ENCODE assay signal across 8 cellular contexts in genomic region chr13:32737111-32737571, GRCh38.
DNase-seq lines count a peak whose midpoint lies in the region; ATAC-seq, FAIRE-seq and TF ChIP-seq lines count a peak whose summit lies in the region.

No MANE protein-coding gene starts in this region.

- peak overlapping the region; percentile 88 for H3K27ac Mint-ChIP-seq in activated CD8-positive, alpha-beta T cell treated with anti-CD3 and anti-CD28 coated beads for 36 hours

- CTCF ChIA-PET in activated CD8-positive, alpha-beta T cell treated with anti-CD3 and anti-CD28 coated beads for 36 hours (lab: Charles Lee) = interaction anchor here (0.6 to 1.2 kb wide), 7 partner anchors 13 to 806 kb away, joined by 3 to 6 read pairs (median 3); partner anchors contain the start of genes PDS5B and ZAR1L

- TF ChIP-seq CTCF in activated CD8-positive, alpha-beta T cell treated with anti-CD3 and anti-CD28 coated beads for 36 hours (IDR thresholded peaks at IDR 0.05) = no peak
- TF ChIP-seq CTCF in tibial nerve (IDR thresholded peaks at IDR 0.05) = no peak

- FAIRE-seq in islet of Langerhans (lab: Jason Lieb, UNC) = peak; percentile 41

- POLR2A ChIA-PET in activated CD8-positive, alpha-beta T cell treated with anti-CD3 and anti-CD28 coated beads for 36 hours (lab: Charles Lee) = no interaction called here

- 11 to 17% methylated on average over 2 of the region's 2 CpGs for WGBS in tibial nerve, 2 donors

- peak overlapping the region; percentile 4 to 43 (median 24) for H3K4me3 ChIP-seq in tibial nerve

- no peak for DNase-seq in activated CD8-positive, alpha-beta T cell treated with anti-CD3 and anti-CD28 coated beads for 36 hours
- DNase-seq in tibial nerve (ENCODE audit: low spot score in 2 of 2) (no peak), D341Med (ENCODE audit: low spot score) (no peak), KG1 (lab: John Stamatoyannopoulos, UW) (no peak)
- DNase-seq in activated CD8-positive, alpha-beta memory T cell treated with anti-CD3 and anti-CD28 coated beads, Interleukin-2, amount 50 U/mL, for 4 hours = no peak

- peak; percentile 46 for ATAC-seq in GM18519 (IDR thresholded peaks at IDR 0.05; ENCODE audit: low FRiP score, unreplicated experiment)
- peak; percentile 83 for ATAC-seq in HG02759 (IDR thresholded peaks at IDR 0.05; ENCODE audit: unreplicated experiment)
- ATAC-seq in activated CD8-positive, alpha-beta T cell treated with anti-CD3 and anti-CD28 coated beads for 36 hours = peak; percentile 70

- peak overlapping the region; percentile 62 to 81 (median 71) for H3K27ac ChIP-seq in tibial nerve

- peaks cover 21% of the 10 kb centered on the region for H3K36me3 Mint-ChIP-seq in activated CD8-positive, alpha-beta T cell treated with anti-CD3 and anti-CD28 coated beads for 36 hours (ENCODE audit: low read depth)

- intact Hi-C loops in activated CD8-positive, alpha-beta T cell treated with anti-CD3 and anti-CD28 coated beads for 36 hours (cut with micrococcal nuclease) = loop anchor here (5.0 kb wide), 1 partner anchor 55 kb away; no protein-coding TSS in a partner anchor

- H3K4me3 Mint-ChIP-seq in activated CD8-positive, alpha-beta T cell treated with anti-CD3 and anti-CD28 coated beads for 36 hours = peak overlapping the region; percentile 78

- peak in 1 of 2 donors; percentile 12 for TF ChIP-seq EP300 in tibial nerve (IDR thresholded peaks at IDR 0.05)

- H3K9me3 ChIP-seq in tibial nerve = no peaks in the 10 kb centered on the region

- no peaks in the 10 kb centered on the region for H3K9me3 Mint-ChIP-seq in activated CD8-positive, alpha-beta T cell treated with anti-CD3 and anti-CD28 coated beads for 36 hours

- no peak for TF ChIP-seq POLR2A in tibial nerve (IDR thresholded peaks at IDR 0.05)

- no peaks in the 10 kb centered on the region for H3K27me3 ChIP-seq in tibial nerve

- H3K4me1 ChIP-seq in tibial nerve = peaks cover 0 to 34% (median 8%) of the 10 kb centered on the region in 4 donors

- H3K36me3 ChIP-seq in tibial nerve = peaks cover 0 to 7% (median 0%) of the 10 kb centered on the region in 3 donors

- no peaks in the 10 kb centered on the region for H3K27me3 Mint-ChIP-seq in activated CD8-positive, alpha-beta T cell treated with anti-CD3 and anti-CD28 coated beads for 36 hours

- peaks cover 30% of the 10 kb centered on the region for H3K4me1 Mint-ChIP-seq in activated CD8-positive, alpha-beta T cell treated with anti-CD3 and anti-CD28 coated beads for 36 hours (ENCODE audit: low read depth)
